ENCODE assay signal across 16 cellular contexts in the genomic region with DNA sequence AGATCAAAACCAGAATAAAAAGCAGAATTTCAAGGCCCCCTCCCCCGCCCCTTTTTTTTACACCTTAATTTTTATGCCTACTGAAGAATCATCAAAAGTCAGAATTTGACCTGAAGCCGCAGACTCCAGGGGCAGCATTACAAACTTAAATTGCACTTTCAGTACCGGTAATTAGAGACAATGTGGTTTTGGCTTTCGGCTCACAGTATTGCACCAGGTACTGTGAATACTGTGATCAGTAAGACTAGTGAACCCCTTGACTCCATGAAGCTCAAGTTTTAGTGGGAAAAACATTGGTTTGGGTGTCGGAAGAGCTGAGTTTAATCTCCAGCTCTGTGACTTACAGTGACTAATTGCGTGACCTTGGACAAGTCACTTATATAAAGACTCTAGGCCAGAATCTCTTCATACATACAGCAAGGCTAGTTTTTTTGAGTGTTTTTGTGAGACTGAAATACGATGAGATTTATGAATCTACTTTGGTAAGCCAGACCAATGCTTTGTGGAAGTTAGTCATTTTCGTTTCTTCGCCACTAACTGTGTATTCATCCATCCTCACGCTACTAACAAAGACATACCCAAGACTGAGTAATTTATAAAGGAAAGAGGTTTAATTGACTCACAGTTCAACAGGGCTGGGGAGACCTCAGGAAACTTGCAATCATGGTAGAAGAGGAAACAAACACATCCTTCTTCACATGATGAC.
DNase-seq lines count a peak whose midpoint lies in the region; ATAC-seq and TF ChIP-seq lines count a peak whose summit lies in the region.
"Had no signal": no experiment of that assay in that cellular context is flagged by ENCODE, and none has a peak within 500 bp of the region (broad histone marks: within the 10 kb centered on the region; RNA-seq: fewer than 3 reads in every experiment).

No MANE protein-coding gene starts in this region.

- H3K27ac Mint-ChIP-seq in activated CD8-positive, alpha-beta T cell treated with anti-CD3 and anti-CD28 coated beads for 36 hours, result no peak overlapping the region
- no peak overlapping the region for H3K27ac Mint-ChIP-seq in activated CD8-positive, alpha-beta T cell treated with anti-CD3 and anti-CD28 coated beads, Interleukin-2, amount 10 ng/mL, durations not matched to agents 7 days and 5 days
- H3K27ac Mint-ChIP-seq: activated T-helper 1 cell treated with anti-CD3 and anti-CD28 coated beads, Interleukin-12 subunit alpha, Interleukin-12 subunit beta, Interleukin-2, Interleukin-4 antibody, amounts not matched to agents 30 ng/mL and 10 ng/mL and 1 ng/mL, durations not matched to agents 14 hours and 24 hours and 36 hours; CD4-positive, alpha-beta memory T cell had no signal

- no peaks in the 10 kb centered on the region for H3K4me1 Mint-ChIP-seq in activated CD8-positive, alpha-beta T cell treated with anti-CD3 and anti-CD28 coated beads for 36 hours (ENCODE audit: low read depth)
- H3K4me1 Mint-ChIP-seq in activated CD8-positive, alpha-beta T cell treated with anti-CD3 and anti-CD28 coated beads, Interleukin-2, amount 10 ng/mL, durations not matched to agents 7 days and 5 days (ENCODE audit: low read depth), result no peaks in the 10 kb centered on the region

- no peak overlapping the region for H3K4me3 Mint-ChIP-seq in activated CD8-positive, alpha-beta T cell treated with anti-CD3 and anti-CD28 coated beads for 36 hours
- no peak overlapping the region for H3K4me3 Mint-ChIP-seq in activated CD8-positive, alpha-beta T cell treated with anti-CD3 and anti-CD28 coated beads, Interleukin-2, amount 10 ng/mL, durations not matched to agents 7 days and 5 days
- H3K4me3 Mint-ChIP-seq: activated T-helper 1 cell treated with anti-CD3 and anti-CD28 coated beads, Interleukin-12 subunit alpha, Interleukin-12 subunit beta, Interleukin-2, Interleukin-4 antibody, amounts not matched to agents 30 ng/mL and 10 ng/mL and 1 ng/mL, durations not matched to agents 14 hours and 24 hours and 36 hours; CD4-positive, alpha-beta memory T cell had no signal

- H3K4me3 ChIP-seq in choroid plexus epithelial cell (ENCODE audit: low read depth, low read length) (no peak overlapping the region), A673 (ENCODE audit: low read depth, low read length, poor library complexity, severe bottlenecking) (no peak overlapping the region)
- H3K4me3 ChIP-seq: A549, left lung had no signal

- H3K36me3 Mint-ChIP-seq in activated CD8-positive, alpha-beta T cell treated with anti-CD3 and anti-CD28 coated beads for 36 hours (ENCODE audit: low read depth), result no peaks in the 10 kb centered on the region
- H3K36me3 Mint-ChIP-seq in activated CD8-positive, alpha-beta T cell treated with anti-CD3 and anti-CD28 coated beads, Interleukin-2, amount 10 ng/mL, durations not matched to agents 7 days and 5 days (ENCODE audit: low read depth), result no peaks in the 10 kb centered on the region
- H3K36me3 Mint-ChIP-seq: CD4-positive, alpha-beta memory T cell had no signal

- BruUV-seq in A673 (replicated peaks; lab: Mats Ljungman, UMichigan), result no TSS peak

- CTCF ChIA-PET in activated CD8-positive, alpha-beta T cell treated with anti-CD3 and anti-CD28 coated beads for 36 hours (lab: Charles Lee), result interaction anchor here (2.4 kb wide), 1 partner anchor 280 kb away, joined by 9 read pairs; no protein-coding TSS in a partner anchor
- CTCF ChIA-PET in activated CD8-positive, alpha-beta T cell treated with anti-CD3 and anti-CD28 coated beads, Interleukin-2, amount 10 ng/mL, durations not matched to agents 7 days and 5 days (lab: Charles Lee), result no interaction called here
- CTCF ChIA-PET in A673 (lab: Charles Lee), result no interaction called here

- H3K36me3 ChIP-seq in A673 (ENCODE audit: insufficient read depth, low read length, poor library complexity, severe bottlenecking), result no peaks in the 10 kb centered on the region
- H3K36me3 ChIP-seq: left lung had no signal

- no peaks in the 10 kb centered on the region for H3K9me3 ChIP-seq in A673 (ENCODE audit: low read depth, low read length, poor library complexity, severe bottlenecking)
- H3K9me3 ChIP-seq: A549, left lung had no signal

- intact Hi-C loops in activated CD8-positive, alpha-beta T cell treated with anti-CD3 and anti-CD28 coated beads for 36 hours (cut with micrococcal nuclease), result no loop called here
- intact Hi-C loops in A673 (cut with micrococcal nuclease; ENCODE audit: unreplicated experiment), result no loop called here

- no peak for DNase-seq in activated CD8-positive, alpha-beta T cell treated with anti-CD3 and anti-CD28 coated beads for 36 hours
- DNase-seq in activated CD8-positive, alpha-beta T cell treated with anti-CD3 and anti-CD28 coated beads, Interleukin-2, amount 10 ng/mL, durations not matched to agents 7 days and 5 days, result no peak
- DNase-seq in M059J (ENCODE audit: low read depth) (peak; percentile 59), choroid plexus epithelial cell (ENCODE audit: low read depth) (peak; percentile 42), renal cortical epithelial cell (ENCODE audit: low read depth) (peak; percentile 22), DMS153 (lab: John Stamatoyannopoulos, UW) (no peak), A673 (ENCODE audit: low spot score) (no peak), NCI-H1417 (lab: John Stamatoyannopoulos, UW) (no peak)
- DNase-seq: CD4-positive, alpha-beta memory T cell; cerebellar nuclear complex; DMS79 treated with DMSO at 0.1 percent for 48 hours; left lung; NCI-H1930; NCI-H510A had no signal

- no peaks in the 10 kb centered on the region for H3K27me3 ChIP-seq in A673 (replicated peaks; ENCODE audit: insufficient read depth, low read depth, low read length, poor library complexity)
- H3K27me3 ChIP-seq: left lung had no signal

- H3K4me1 ChIP-seq in A673 (ENCODE audit: insufficient read depth, low read length, poor library complexity, severe bottlenecking), result no peaks in the 10 kb centered on the region
- H3K4me1 ChIP-seq: A549 had no signal

- POLR2A ChIA-PET in activated CD8-positive, alpha-beta T cell treated with anti-CD3 and anti-CD28 coated beads for 36 hours (lab: Charles Lee), result no interaction called here
- POLR2A ChIA-PET in activated CD8-positive, alpha-beta T cell treated with anti-CD3 and anti-CD28 coated beads, Interleukin-2, amount 10 ng/mL, durations not matched to agents 7 days and 5 days (lab: Charles Lee), result no interaction called here
- POLR2A ChIA-PET in A673 (lab: Charles Lee; ENCODE audit: low non-redundant PET), result no interaction called here

- H3K27ac ChIP-seq in A673 (ENCODE audit: low read depth, low read length, poor library complexity, severe bottlenecking), result no peak overlapping the region
- H3K27ac ChIP-seq: A549, left lung had no signal

- TF ChIP-seq CTCF in activated CD8-positive, alpha-beta T cell treated with anti-CD3 and anti-CD28 coated beads for 36 hours (IDR thresholded peaks at IDR 0.05), result no peak
- TF ChIP-seq CTCF in choroid plexus epithelial cell (conservative IDR thresholded peaks at IDR 0.05; ENCODE audit: low read depth, low read length), result no peak
- no peak for TF ChIP-seq CTCF in A673 (conservative IDR thresholded peaks at IDR 0.05; ENCODE audit: low read depth, low read length)

- no peaks in the 10 kb centered on the region for H3K9me3 Mint-ChIP-seq in activated CD8-positive, alpha-beta T cell treated with anti-CD3 and anti-CD28 coated beads for 36 hours
- H3K9me3 Mint-ChIP-seq in activated CD8-positive, alpha-beta T cell treated with anti-CD3 and anti-CD28 coated beads, Interleukin-2, amount 10 ng/mL, durations not matched to agents 7 days and 5 days (ENCODE audit: insufficient read depth), result no peaks in the 10 kb centered on the region
- H3K9me3 Mint-ChIP-seq: activated T-helper 1 cell treated with anti-CD3 and anti-CD28 coated beads, Interleukin-12 subunit alpha, Interleukin-12 subunit beta, Interleukin-2, Interleukin-4 antibody, amounts not matched to agents 30 ng/mL and 10 ng/mL and 1 ng/mL, durations not matched to agents 14 hours and 24 hours and 36 hours; CD4-positive, alpha-beta memory T cell had no signal

- ATAC-seq in activated CD8-positive, alpha-beta T cell treated with anti-CD3 and anti-CD28 coated beads for 36 hours, result peak; percentile 39
- ATAC-seq in activated CD8-positive, alpha-beta T cell treated with anti-CD3 and anti-CD28 coated beads, Interleukin-2, amount 10 ng/mL, durations not matched to agents 7 days and 5 days, result no peak
- ATAC-seq: A549, left lung had no signal

- H3K27me3 Mint-ChIP-seq in activated CD8-positive, alpha-beta T cell treated with anti-CD3 and anti-CD28 coated beads for 36 hours, result peaks cover 3% of the 10 kb centered on the region
- no peaks in the 10 kb centered on the region for H3K27me3 Mint-ChIP-seq in activated CD8-positive, alpha-beta T cell treated with anti-CD3 and anti-CD28 coated beads, Interleukin-2, amount 10 ng/mL, durations not matched to agents 7 days and 5 days (ENCODE audit: low read depth)

Comparison
In these comparisons a context has a peak if more than half of its experiments do, and no peak if none do; other contexts are left out.
1. DNase-seq: peak in M059J (single experiment), choroid plexus epithelial cell (single experiment) and renal cortical epithelial cell (single experiment); none in activated CD8-positive, alpha-beta T cell treated with anti-CD3 and anti-CD28 coated beads for 36 hours (single experiment), activated CD8-positive, alpha-beta T cell treated with anti-CD3 and anti-CD28 coated beads, Interleukin-2, amount 10 ng/mL, durations not matched to agents 7 days and 5 days (single experiment), DMS153 (single experiment), A673 (single experiment) and NCI-H1417 (0 of 3).